In the genomic region with DNA sequence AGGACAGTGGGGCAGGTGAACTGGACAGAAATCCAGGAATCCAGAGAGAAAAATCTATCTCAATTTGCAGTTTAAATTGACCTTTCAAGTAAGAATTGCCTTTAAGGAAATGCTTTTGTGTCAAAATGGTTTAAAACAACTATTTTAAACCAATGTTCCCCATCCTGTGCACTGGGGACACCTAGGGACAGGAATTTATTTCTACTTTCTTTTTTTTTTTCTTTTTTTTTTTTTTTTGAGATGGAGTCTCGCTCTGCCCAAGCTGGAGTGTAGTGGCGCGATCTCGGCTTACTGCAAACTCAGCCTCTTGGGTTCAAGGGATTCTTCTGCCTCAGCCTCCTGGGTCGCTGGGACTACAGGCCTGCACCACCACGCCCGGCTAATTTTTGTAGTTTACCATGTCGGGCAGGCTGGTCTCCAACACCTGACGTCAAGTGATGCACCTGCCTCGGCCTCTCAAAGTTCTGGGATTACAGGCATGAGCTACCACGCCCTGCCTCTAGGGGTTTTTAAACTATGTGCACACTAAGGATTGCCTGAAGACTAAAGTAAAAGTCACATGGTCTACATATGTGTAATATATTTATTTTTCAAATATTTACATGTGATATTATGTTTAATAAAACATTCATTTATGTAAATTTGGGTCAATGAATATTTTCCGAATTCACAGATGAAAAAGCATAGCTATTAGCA, we compare ENCODE assay signal across 18 cellular contexts.
DNase-seq lines count a peak whose midpoint lies in the region; ATAC-seq, FAIRE-seq and TF ChIP-seq lines count a peak whose summit lies in the region.
"Had no signal": no experiment of that assay in that cellular context is flagged by ENCODE, and none has a peak within 500 bp of the region (broad histone marks: within the 10 kb centered on the region; RNA-seq: fewer than 3 reads in every experiment).

No MANE protein-coding gene starts in this region.

- H3K36me3 ChIP-seq in IMR-90 (ENCODE audit: control insufficient read depth, insufficient read depth, low read length) = no peaks in the 10 kb centered on the region
- no peaks in the 10 kb centered on the region for H3K36me3 ChIP-seq in GM12878 (ENCODE audit: control insufficient read depth in 2 of 2, insufficient read depth in 2 of 2, low read length in 1 of 2)
- no peaks in the 10 kb centered on the region for H3K36me3 ChIP-seq in gastroesophageal sphincter
- H3K36me3 ChIP-seq: esophagus squamous epithelium, tibial artery had no signal

- dilution Hi-C loops in IMR-90 (cut with HindIII; ENCODE audit: low sequenced_read_pairs, unreplicated experiment) = no loop called here

- H4K91ac ChIP-seq in IMR-90 (ENCODE audit: insufficient read depth, low read depth, low read length) = no peak overlapping the region

- no peaks in the 10 kb centered on the region for H3K9me1 ChIP-seq in IMR-90 (ENCODE audit: insufficient read depth, low read length)

- H4K20me1 ChIP-seq in IMR-90 (ENCODE audit: insufficient read depth, low read length) = no peaks in the 10 kb centered on the region
- no peaks in the 10 kb centered on the region for H4K20me1 ChIP-seq in GM12878 (ENCODE audit: control insufficient read depth, insufficient read depth)

- SMC1A ChIA-PET in GM12878 (lab: Charles Lee; ENCODE audit: uncharacterized antibody, unreplicated experiment) = no interaction called here

- H3K4me1 ChIP-seq in IMR-90 (ENCODE audit: control insufficient read depth, insufficient read depth, low read length) (no peaks in the 10 kb centered on the region), GM12878 (ENCODE audit: control insufficient read depth, insufficient read depth, low read length) (no peaks in the 10 kb centered on the region), gastroesophageal sphincter (no peaks in the 10 kb centered on the region)
- H3K4me1 ChIP-seq: esophagus squamous epithelium, parathyroid adenoma, tibial artery had no signal

- H3K4me2 ChIP-seq in IMR-90 (ENCODE audit: low read depth, low read length) = no peak overlapping the region
- no peak overlapping the region for H3K4me2 ChIP-seq in GM12878 (ENCODE audit: control insufficient read depth, insufficient read depth)

- in situ Hi-C loops in IMR-90 (cut with MboI; ENCODE audit: low sequenced_read_pairs) = no loop called here
- in situ Hi-C loops in GM12878 (cut with MboI) = no loop called here

- TF ChIP-seq RAD21 in IMR-90 (IDR thresholded peaks at IDR 0.05; ENCODE audit: low read length) (no peak), GM12878 (IDR thresholded peaks at IDR 0.05; ENCODE audit: insufficient read depth, low read depth, low read length) (no peak)

- POLR2A ChIA-PET in IMR-90 (lab: Charles Lee; ENCODE audit: unreplicated experiment) = no interaction called here
- POLR2A ChIA-PET in GM12878 (lab: Charles Lee) = no interaction called here
- POLR2A ChIA-PET in GM10248 (lab: Yijun Ruan, JAX) = no interaction called here

- H4K5ac ChIP-seq in IMR-90 (ENCODE audit: low read depth, low read length) = no peak overlapping the region

- no TSS peak for BruUV-seq in IMR-90 (replicated peaks; lab: Mats Ljungman, UMichigan)
- no TSS peak for BruUV-seq in GM12878 (replicated peaks; lab: Mats Ljungman, UMichigan)

- H4K8ac ChIP-seq in IMR-90 (ENCODE audit: low read depth in 2 of 2, low read length in 2 of 2) = no peak overlapping the region

- TF ChIP-seq CTCF in IMR-90 (conservative IDR thresholded peaks at IDR 0.05; ENCODE audit: low read depth, low read length) = peak; percentile 10; the same call in 1 of the 2 replicates
- peak in 1 of 3 experiments; percentile 8; a peak in 1 of 6 replicates for TF ChIP-seq CTCF in GM12878 (IDR thresholded peaks at IDR 0.05 in 2 of 3, conservative IDR thresholded peaks at IDR 0.05 in 1 of 3; ENCODE audit: control insufficient read depth in 2 of 3, extremely low read depth in 1 of 3, insufficient read depth in 1 of 3, low read depth in 3 of 3, low read length in 3 of 3)
- TF ChIP-seq CTCF in GM10248 (IDR thresholded peaks at IDR 0.05; ENCODE audit: control extremely low read depth, extremely low read depth, low read depth, missing control alignments) = no peak
- TF ChIP-seq CTCF in gastroesophageal sphincter (IDR thresholded peaks at IDR 0.05) = no peak

- H3K14ac ChIP-seq in IMR-90 (replicated peaks; ENCODE audit: low read depth, low read length) = no peak overlapping the region

- H2BK5ac ChIP-seq in IMR-90 (ENCODE audit: low read depth, low read length, poor library complexity, severe bottlenecking) = no peak overlapping the region

- no peak overlapping the region for H2BK15ac ChIP-seq in IMR-90 (ENCODE audit: low read depth, low read length)

- H3K79me1 ChIP-seq in IMR-90 (ENCODE audit: low read depth in 1 of 2, low read length in 2 of 2) = no peaks in the 10 kb centered on the region

- H3K4me3 ChIP-seq in IMR-90 (ENCODE audit: insufficient read depth, low read depth, low read length) (no peak overlapping the region), GM12878 (no peak overlapping the region), gastroesophageal sphincter (no peak overlapping the region)
- H3K4me3 ChIP-seq: esophagus squamous epithelium, skin epidermis, tibial artery had no signal

- H3K27ac ChIP-seq in IMR-90 (ENCODE audit: insufficient read depth, low read length) (no peak overlapping the region), GM12878 (ENCODE audit: control insufficient read depth, insufficient read depth) (no peak overlapping the region), gastroesophageal sphincter (no peak overlapping the region)
- H3K27ac ChIP-seq: esophagus squamous epithelium, parathyroid adenoma, skin epidermis, tibial artery had no signal

- H3K9ac ChIP-seq in IMR-90 (ENCODE audit: low read depth, low read length) (no peak overlapping the region), GM12878 (ENCODE audit: control insufficient read depth, insufficient read depth, low read length) (no peak overlapping the region)
- H3K9ac ChIP-seq: parathyroid adenoma had no signal

- DNase-seq in COLO829 (ENCODE audit: low spot score) (peak; percentile 34), IMR-90 (no peak), GM12878 (ENCODE audit: low read depth, low spot score) (no peak), iris pigment epithelial cell (ENCODE audit: low read depth) (peak; percentile 1), GM10248 (ENCODE audit: extremely low spot score) (no peak), kidney tubule cell (ENCODE audit: low spot score) (no peak), NCI-H1436 (lab: John Stamatoyannopoulos, UW) (no peak)
- DNase-seq: activated CD4-positive, alpha-beta T cell treated with anti-CD3 and anti-CD28 coated beads, Interleukin-2, amount 50 U/mL, for 1 hour; activated naive CD8-positive, alpha-beta T cell treated with anti-CD3 and anti-CD28 coated beads for 36 hours; activated T-cell treated with anti-CD3 and anti-CD28 coated beads, Interleukin-2, amount 50 U/mL, for 1 hour; DMS153; esophagus squamous epithelium; NCI-H1417; tibial artery had no signal

- H2AK5ac ChIP-seq in IMR-90 (ENCODE audit: low read depth, low read length) = no peak overlapping the region

- no peak overlapping the region for H2BK120ac ChIP-seq in IMR-90 (ENCODE audit: low read depth, low read length)

- no CpG with 5 or more reads among the region's 12 CpGs for WGBS in IMR-90 (ENCODE audit: extremely low coverage in 2 of 2, insufficient read length in 1 of 2), 2 experiments
- 31% methylated on average over 11 of the region's 12 CpGs for WGBS in GM12878 (ENCODE audit: insufficient coverage, insufficient replicate concordance, low lambda C conversion rate, missing lambda C conversion rate)
- WGBS in gastroesophageal sphincter (ENCODE audit: low coverage in 1 of 2), 2 donors = 92 to 95% methylated on average over 1 to 5 of the region's 12 CpGs

- CTCF ChIA-PET in IMR-90 (lab: Yijun Ruan, JAX) (interaction anchor here (0.8 kb wide), 1 partner anchor 15 kb away, joined by 3 read pairs; no protein-coding TSS in a partner anchor), GM12878 (lab: Yijun Ruan, JAX) (interaction anchor here (0.6 kb wide), 1 partner anchor 23 kb away, joined by 3 read pairs; no protein-coding TSS in a partner anchor), GM10248 (lab: Yijun Ruan, JAX) (no interaction called here)

- H3K27me3 ChIP-seq in IMR-90 (ENCODE audit: control insufficient read depth, insufficient read depth, low read length) (no peaks in the 10 kb centered on the region), GM12878 (replicated peaks in 1 of 2; ENCODE audit: control insufficient read depth in 2 of 2, insufficient read depth in 2 of 2, low read length in 1 of 2) (no peaks in the 10 kb centered on the region), gastroesophageal sphincter (no peaks in the 10 kb centered on the region)
- H3K27me3 ChIP-seq: esophagus squamous epithelium, tibial artery had no signal

- H3K23ac ChIP-seq in IMR-90 (ENCODE audit: low read depth, low read length) = no peak overlapping the region

- no peak overlapping the region for H2AK9ac ChIP-seq in IMR-90 (replicated peaks; ENCODE audit: low read depth, low read length, poor library complexity)

- no peak overlapping the region for H2AFZ ChIP-seq in IMR-90 (replicated peaks; ENCODE audit: low read length, poor library complexity)
- H2AFZ ChIP-seq in GM12878 (ENCODE audit: control insufficient read depth, low read depth, low read length) = no peak overlapping the region
- H2AFZ ChIP-seq: parathyroid adenoma had no signal

- H3K18ac ChIP-seq in IMR-90 (ENCODE audit: low read depth, low read length) = no peak overlapping the region

- no peak for TF ChIP-seq EP300 in GM12878 (IDR thresholded peaks at IDR 0.05; ENCODE audit: borderline replicate concordance in 1 of 2, control insufficient read depth in 1 of 2, low read depth in 2 of 2, low read length in 2 of 2)
- no peak for TF ChIP-seq EP300 in gastroesophageal sphincter (IDR thresholded peaks at IDR 0.05)

- H3K79me2 ChIP-seq in GM12878 (ENCODE audit: control insufficient read depth, insufficient read depth, low read length) = no peaks in the 10 kb centered on the region
- H3K79me2 ChIP-seq: parathyroid adenoma had no signal

- no peak for FAIRE-seq in GM12878 (lab: Jason Lieb, UNC)

- intact Hi-C loops in IMR-90 (cut with micrococcal nuclease) = no loop called here
- intact Hi-C loops in GM12878 (cut with micrococcal nuclease; ENCODE audit: unreplicated experiment) = no loop called here

- TF ChIP-seq POLR2A in IMR-90 (IDR thresholded peaks at IDR 0.05; ENCODE audit: low read depth, low read length) (no peak), GM12878 (IDR thresholded peaks at IDR 0.05; ENCODE audit: low read depth, low read length) (no peak), gastroesophageal sphincter (IDR thresholded peaks at IDR 0.05) (no peak)

- RAD21 ChIA-PET in GM12878 (lab: Charles Lee; ENCODE audit: unreplicated experiment) = no interaction called here

- ATAC-seq in IMR-90 (ENCODE audit: low read depth) = no peak
- peak; percentile 52 for ATAC-seq in GM12878
- no peak for ATAC-seq in gastroesophageal sphincter
- ATAC-seq: stimulated activated effector memory CD8-positive, alpha-beta T cell treated with anti-CD3 and anti-CD28 coated beads, Interleukin-12 subunit alpha, Interleukin-12 subunit beta, amount 100 ng/mL, for 72 hours had no signal

- H3K4ac ChIP-seq in IMR-90 (ENCODE audit: low read depth, low read length) = no peak overlapping the region

- no peak overlapping the region for H3K56ac ChIP-seq in IMR-90 (ENCODE audit: extremely low read depth, insufficient read depth, low read length)

- no peaks in the 10 kb centered on the region for H3K9me3 ChIP-seq in IMR-90 (ENCODE audit: control insufficient read depth, insufficient read depth, low read length)
- no peaks in the 10 kb centered on the region for H3K9me3 ChIP-seq in GM12878 (replicated peaks; ENCODE audit: control insufficient read depth, insufficient read depth, low read length)
- no peaks in the 10 kb centered on the region for H3K9me3 ChIP-seq in gastroesophageal sphincter
- H3K9me3 ChIP-seq: esophagus squamous epithelium, tibial artery had no signal

- no peak overlapping the region for H2BK20ac ChIP-seq in IMR-90 (ENCODE audit: low read depth, low read length)

Comparison
In these comparisons a context has a peak if more than half of its experiments do, and no peak if none do; other contexts are left out.
1. DNase-seq: peak in COLO829 (single experiment) and iris pigment epithelial cell (single experiment); none in IMR-90 (single experiment), GM12878 (single experiment), GM10248 (single experiment), kidney tubule cell (single experiment) and NCI-H1436 (single experiment).